8 cellular contexts compared by ENCODE assay signal in genomic region chr2:43225788-43226557, GRCh38. TPM values are rescaled to one million over a fixed set of nuclear protein-coding genes. Genes with fewer than 3 reads are reported as not detected.
A peak's percentile ranks its signal among the peaks of the same experiment; 100 is the strongest.
DNase-seq lines count a peak whose midpoint lies in the region; ATAC-seq and TF ChIP-seq lines count a peak whose summit lies in the region.

No MANE protein-coding gene starts in this region.

- H3K27me3 ChIP-seq in SJCRH30 (no peaks in the 10 kb centered on the region), cardiac muscle cell (no peaks in the 10 kb centered on the region), upper lobe of right lung (no peaks in the 10 kb centered on the region)

- H3K4me3 Mint-ChIP-seq in activated naive CD8-positive, alpha-beta T cell treated with anti-CD3 and anti-CD28 coated beads for 36 hours: peak overlapping the region; percentile 96

- H3K9me3 ChIP-seq in SJCRH30 (replicated peaks) (no peaks in the 10 kb centered on the region), cardiac muscle cell (ENCODE audit: low read depth) (no peaks in the 10 kb centered on the region), upper lobe of right lung (no peaks in the 10 kb centered on the region)

- H3K36me3 ChIP-seq in SJCRH30 (peaks cover 17% of the 10 kb centered on the region), cardiac muscle cell (peaks cover 11% of the 10 kb centered on the region), upper lobe of right lung (peaks cover 53% of the 10 kb centered on the region)

- H3K27ac ChIP-seq in SJCRH30 (peak overlapping the region; percentile 87), cardiac muscle cell (peak overlapping the region; percentile 94), upper lobe of right lung (peak overlapping the region; percentile 98)

- peaks cover 16% of the 10 kb centered on the region for H3K4me1 ChIP-seq in SJCRH30
- H3K4me1 ChIP-seq in cardiac muscle cell (ENCODE audit: low read depth): peaks cover 51% of the 10 kb centered on the region
- peaks cover 40% of the 10 kb centered on the region for H3K4me1 ChIP-seq in upper lobe of right lung

- DNase-seq in C1 segment of cervical spinal cord (lab: John Stamatoyannopoulos, UW): peak in 11 of 14 donors; percentile 61 to 86 (median 72)
- DNase-seq in SJCRH30: peak; percentile 69 to 75
- DNase-seq in activated naive CD8-positive, alpha-beta T cell treated with anti-CD3 and anti-CD28 coated beads for 36 hours: peak; percentile 81
- DNase-seq in cardiac muscle cell (ENCODE audit: low read depth in 1 of 2, low spot score in 1 of 2): peak in 1 of 2 donors; percentile 75
- peak; percentile 51 for DNase-seq in pons (ENCODE audit: low spot score)
- DNase-seq in upper lobe of right lung: peak; percentile 92

- H3K4me3 ChIP-seq in SJCRH30 (peak overlapping the region; percentile 93), cardiac muscle cell (peak overlapping the region; percentile 84), upper lobe of right lung (peak overlapping the region; percentile 82)

- intact Hi-C loops in upper lobe of right lung (cut with DNase I): loop anchor here (5.0 to 10.0 kb wide), 3 partner anchors 91 to 279 kb away; no protein-coding TSS in a partner anchor

- no peaks in the 10 kb centered on the region for H3K27me3 Mint-ChIP-seq in activated naive CD8-positive, alpha-beta T cell treated with anti-CD3 and anti-CD28 coated beads for 36 hours

- peak overlapping the region; percentile 95 for H3K27ac Mint-ChIP-seq in activated naive CD8-positive, alpha-beta T cell treated with anti-CD3 and anti-CD28 coated beads for 36 hours

- peak; percentile 19 for ATAC-seq in GM19043 (IDR thresholded peaks at IDR 0.05; ENCODE audit: low read depth, unreplicated experiment)
- ATAC-seq in HG03378 (IDR thresholded peaks at IDR 0.05; ENCODE audit: unreplicated experiment): peak; percentile 30
- peak; percentile 20 for ATAC-seq in upper lobe of right lung

- no peaks in the 10 kb centered on the region for H3K9me3 Mint-ChIP-seq in activated naive CD8-positive, alpha-beta T cell treated with anti-CD3 and anti-CD28 coated beads for 36 hours

- no peak for TF ChIP-seq CTCF in cardiac muscle cell (IDR thresholded peaks at IDR 0.05; ENCODE audit: low read depth, low read length)
- no peak for TF ChIP-seq CTCF in upper lobe of right lung (IDR thresholded peaks at IDR 0.05)

- H3K4me1 Mint-ChIP-seq in activated naive CD8-positive, alpha-beta T cell treated with anti-CD3 and anti-CD28 coated beads for 36 hours: peaks cover 44% of the 10 kb centered on the region

- peaks cover 38% of the 10 kb centered on the region for H3K36me3 Mint-ChIP-seq in activated naive CD8-positive, alpha-beta T cell treated with anti-CD3 and anti-CD28 coated beads for 36 hours

RNA-seq across cellular contexts. Expression of gene ZFP36L2, which starts 0.4 kb away (rescaled TPM):
- total RNA-seq in SJCRH30 (2014; rRNA removed; shearing (Covaris generic)): 5.1 and 5.6 TPM in 2 replicates
- total RNA-seq in activated naive CD8-positive, alpha-beta T cell treated with anti-CD3 and anti-CD28 coated beads for 36 hours: 10 to 100 TPM; 58.2 to 58.4 TPM
- total RNA-seq in cardiac muscle cell: 20.3 and 27.6 TPM in 2 replicates
- polyA plus RNA-seq in cardiac muscle cell: 73.9 and 88.4 TPM in 2 replicates
- 139 TPM for total RNA-seq in upper lobe of right lung
